Comparison of ENCODE assay signal across 22 cellular contexts in the genomic region with DNA sequence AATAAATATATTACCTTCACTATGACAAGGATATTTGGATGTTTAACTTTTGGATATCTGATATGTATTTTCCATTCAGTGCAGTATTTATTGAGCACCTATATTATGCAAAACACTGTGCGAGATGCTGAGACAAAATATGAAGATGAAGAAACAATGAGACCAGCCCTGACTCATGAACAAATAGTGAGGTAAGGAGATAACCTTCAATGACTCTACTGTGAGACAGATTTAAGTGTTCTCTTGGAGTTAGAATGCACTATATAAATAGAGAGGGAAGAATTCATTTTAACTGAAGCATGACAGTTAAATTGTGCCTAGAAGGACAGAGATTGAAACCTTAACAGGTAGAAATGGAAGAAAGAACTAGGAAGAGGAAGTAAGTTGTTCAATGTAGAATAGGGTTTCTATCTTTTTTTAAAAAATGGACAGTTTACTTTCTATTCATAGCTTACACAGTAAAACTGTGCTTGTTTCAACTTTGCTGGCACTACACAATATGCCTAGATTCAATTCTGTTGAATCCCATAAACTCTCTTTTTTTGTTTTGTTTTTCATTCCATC.
DNase-seq lines count a peak whose midpoint lies in the region; ATAC-seq lines count a peak whose summit lies in the region.
"Had no signal": no experiment of that assay in that cellular context is flagged by ENCODE, and none has a peak within 500 bp of the region (broad histone marks: within the 10 kb centered on the region; RNA-seq: fewer than 3 reads in every experiment).

No MANE protein-coding gene starts in this region.

- ATAC-seq in GM18499 (IDR thresholded peaks at IDR 0.05; ENCODE audit: insufficient read depth, unreplicated experiment) (peak; percentile 63), GM21390 (IDR thresholded peaks at IDR 0.05; ENCODE audit: unreplicated experiment) (peak; percentile 84)
- ATAC-seq: natural killer cell treated with Interleukin-12 subunit alpha and Interleukin-12 subunit beta and Interleukin-15 and Interleukin-18, amount 100 ng/mL, for 72 hours had no signal

- DNase-seq in NCI-H226 (peak; percentile 3), iris pigment epithelial cell (ENCODE audit: low read depth) (peak; percentile 4), NCI-H2227 (lab: John Stamatoyannopoulos, UW; ENCODE audit: unreplicated experiment) (no peak), NCI-H345 treated with DMSO at 0.1 percent for 48 hours (lab: John Stamatoyannopoulos, UW; ENCODE audit: unreplicated experiment) (no peak), NCI-H82 treated with DMSO at 0.1 percent for 48 hours (lab: John Stamatoyannopoulos, UW; ENCODE audit: unreplicated experiment) (no peak)
- DNase-seq in stimulated activated CD4-positive, alpha-beta T cell treated with anti-CD3 and anti-CD28 coated beads, Interleukin-4, amount 100 ng/mL, for 4 hours, result no peak
- DNase-seq: activated CD8-positive, alpha-beta memory T cell treated with anti-CD3 and anti-CD28 coated beads for 24 hours; activated naive CD8-positive, alpha-beta T cell treated with anti-CD3 and anti-CD28 coated beads, Interleukin-2, amount 10 ng/mL, durations not matched to agents 7 days and 5 days; brain microvascular endothelial cell; CD4-positive, alpha-beta T cell; cortex of kidney; hippocampal formation; Karpas-422; NCI-H1105; NCI-H82; Peyer's patch; stimulated activated naive CD4-positive, alpha-beta T cell treated with Interleukin-2 at 50 U/mL for 16 hours; T1000; thyroid gland had no signal

Comparison
In these comparisons a context has a peak if more than half of its experiments do, and no peak if none do; other contexts are left out.
1. DNase-seq: peak in NCI-H226 (single experiment) and iris pigment epithelial cell (single experiment); none in stimulated activated CD4-positive, alpha-beta T cell treated with anti-CD3 and anti-CD28 coated beads, Interleukin-4, amount 100 ng/mL, for 4 hours (0 of 2), NCI-H2227 (single experiment), NCI-H345 treated with DMSO at 0.1 percent for 48 hours (single experiment) and NCI-H82 treated with DMSO at 0.1 percent for 48 hours (single experiment).